ENCODE assay signal across 9 cellular contexts in the genomic region with DNA sequence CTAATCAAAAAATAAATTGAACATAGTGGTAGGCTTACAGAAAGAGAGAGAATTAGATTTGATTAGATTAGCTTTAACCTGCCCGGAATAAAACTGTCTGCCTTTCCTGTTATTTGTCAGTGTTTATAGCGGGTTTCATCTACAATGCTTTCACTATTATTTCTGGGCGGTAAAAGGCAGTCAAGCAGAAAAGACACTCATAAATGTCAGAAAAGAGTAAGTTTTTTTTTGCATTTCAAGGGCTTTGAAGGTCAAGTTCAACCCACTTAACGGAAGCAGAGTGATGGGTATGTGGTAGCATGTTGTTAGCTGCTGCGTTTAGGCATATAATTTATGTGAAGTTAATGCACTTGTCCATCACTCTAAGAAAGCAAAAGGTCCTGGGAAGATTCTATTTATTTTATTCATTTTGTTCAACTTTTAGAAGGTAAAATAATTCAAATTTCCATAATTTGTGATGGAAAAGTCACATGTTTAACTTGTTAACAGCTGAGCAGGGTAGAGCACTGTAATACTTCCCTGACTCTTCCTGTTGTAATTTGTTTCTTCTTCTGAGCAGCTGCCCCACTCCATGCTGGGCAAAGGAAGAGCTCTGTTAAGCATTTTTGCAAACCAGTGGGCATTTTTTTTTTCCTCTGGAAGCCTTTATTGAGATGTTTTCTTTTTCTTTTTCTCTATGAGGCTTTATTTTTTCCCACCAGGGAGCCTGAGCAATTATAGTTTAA.
DNase-seq lines count a peak whose midpoint lies in the region; ATAC-seq and TF ChIP-seq lines count a peak whose summit lies in the region.
"Had no signal": no experiment of that assay in that cellular context is flagged by ENCODE, and none has a peak within 500 bp of the region (broad histone marks: within the 10 kb centered on the region; RNA-seq: fewer than 3 reads in every experiment).

No MANE protein-coding gene starts in this region.

- intact Hi-C loops in testis (cut with DNase I; ENCODE audit: low total_unique reads) (no loop called here), breast epithelium (cut with DNase I; ENCODE audit: low total_unique reads) (no loop called here)

- H3K9me3 Mint-ChIP-seq in brain: peaks cover 0 to 4% (median 0%) of the 10 kb centered on the region in 5 experiments

- H3K4me3 Mint-ChIP-seq in brain: peak overlapping the region in 4 of 5 experiments; percentile 5 to 24 (median 14)

- H3K9me3 ChIP-seq in testis: no peaks in the 10 kb centered on the region
- no peaks in the 10 kb centered on the region for H3K9me3 ChIP-seq in breast epithelium

- ATAC-seq in GM18520 (IDR thresholded peaks at IDR 0.05; ENCODE audit: unreplicated experiment) (peak; percentile 82), GM21515 (IDR thresholded peaks at IDR 0.05; ENCODE audit: unreplicated experiment) (peak; percentile 78), HG03457 (IDR thresholded peaks at IDR 0.05; ENCODE audit: unreplicated experiment) (peak; percentile 55)

- H3K4me3 ChIP-seq in testis (no peak overlapping the region), breast epithelium (no peak overlapping the region)

- H3K36me3 ChIP-seq in testis (ENCODE audit: low read depth, missing control alignments) (no peaks in the 10 kb centered on the region), breast epithelium (no peaks in the 10 kb centered on the region)

- WGBS in testis, 2 donors: 84 to 85% methylated on average over 5 of the region's 5 CpGs

- no peak for TF ChIP-seq POLR2A in testis (IDR thresholded peaks at IDR 0.05)
- no peak for TF ChIP-seq POLR2A in breast epithelium (IDR thresholded peaks at IDR 0.05)

- H3K36me3 Mint-ChIP-seq in brain: no peaks in the 10 kb centered on the region

- H3K4me1 ChIP-seq in testis (no peaks in the 10 kb centered on the region), breast epithelium (no peaks in the 10 kb centered on the region)

- H3K27ac Mint-ChIP-seq in brain: peak overlapping the region in 2 of 5 experiments; percentile 3 to 28

- H3K27me3 ChIP-seq in testis (no peaks in the 10 kb centered on the region), breast epithelium (no peaks in the 10 kb centered on the region)

- DNase-seq in testis (no peak), mucosa of gallbladder (ENCODE audit: low spot score) (no peak), breast epithelium (ENCODE audit: low spot score in 2 of 2) (no peak), substantia nigra (lab: John Stamatoyannopoulos, UW) (no peak)
- DNase-seq: T1000 had no signal

- no peaks in the 10 kb centered on the region for H3K27me3 Mint-ChIP-seq in brain

- TF ChIP-seq CTCF in brain (conservative IDR thresholded peaks at IDR 0.05): no peak
- TF ChIP-seq CTCF in testis (IDR thresholded peaks at IDR 0.05): no peak
- no peak for TF ChIP-seq CTCF in breast epithelium (IDR thresholded peaks at IDR 0.05)

- peaks cover 75% of the 10 kb centered on the region for H3K4me1 Mint-ChIP-seq in brain

- H3K27ac ChIP-seq in testis (no peak overlapping the region), breast epithelium (no peak overlapping the region), substantia nigra (ENCODE audit: low read depth, low read length, poor library complexity, severe bottlenecking) (no peak overlapping the region)
